In genomic region chr2:216499641-216500218, GRCh38 we compare ENCODE assay signal across 8 cellular contexts. TPM values are rescaled to one million over a fixed set of nuclear protein-coding genes. Genes with fewer than 3 reads are reported as not detected.
DNase-seq lines count a peak whose midpoint lies in the region; ATAC-seq and TF ChIP-seq lines count a peak whose summit lies in the region.

No MANE protein-coding gene starts in this region.

- H3K4me1 ChIP-seq in PC-9 (replicated peaks; ENCODE audit: insufficient read depth) (peaks cover 30% of the 10 kb centered on the region), parathyroid adenoma (peaks cover 17% of the 10 kb centered on the region)

- H4K20me1 ChIP-seq in PC-9 (ENCODE audit: insufficient read depth): peaks cover 43% of the 10 kb centered on the region

- POLR2A ChIA-PET in PC-9 (lab: Charles Lee; ENCODE audit: unreplicated experiment): no interaction called here

- H3K36me3 ChIP-seq in PC-9 (ENCODE audit: low read depth) (peaks cover 56% of the 10 kb centered on the region), parathyroid adenoma (ENCODE audit: control insufficient read depth, insufficient read depth, low read length) (no peaks in the 10 kb centered on the region)

- H3K27ac ChIP-seq in PC-9: peak overlapping the region; percentile 86
- H3K27ac ChIP-seq in parathyroid adenoma: peak overlapping the region; percentile 89

- H2AFZ ChIP-seq in PC-9 (no peak overlapping the region), parathyroid adenoma (no peak overlapping the region)

- in situ Hi-C loops in G401 (cut with HindIII; ENCODE audit: low sequenced_read_pairs): no loop called here

- intact Hi-C loops in PC-9 (cut with micrococcal nuclease; ENCODE audit: unreplicated experiment): loop anchor here (5.0 to 10.0 kb wide), 2 partner anchors 285 to 387 kb away; no protein-coding TSS in a partner anchor

- no TSS peak for BruUV-seq in PC-9 (replicated peaks; lab: Mats Ljungman, UMichigan)

- peaks cover 57% of the 10 kb centered on the region for H3F3A ChIP-seq in PC-9 (ENCODE audit: insufficient read depth, low read depth)

- no peaks in the 10 kb centered on the region for H3K9me3 ChIP-seq in PC-9 (ENCODE audit: insufficient read depth, low read depth)
- no peaks in the 10 kb centered on the region for H3K9me3 ChIP-seq in parathyroid adenoma (ENCODE audit: control insufficient read depth, low read length)

- H3K9me2 ChIP-seq in PC-9 (ENCODE audit: insufficient read depth): no peaks in the 10 kb centered on the region

- H3K27me3 ChIP-seq in PC-9 (ENCODE audit: insufficient read depth, low read depth) (no peaks in the 10 kb centered on the region), parathyroid adenoma (ENCODE audit: control insufficient read depth, insufficient read depth, low read length) (no peaks in the 10 kb centered on the region)

- DNase-seq in EH (ENCODE audit: low read depth) (peak; percentile 35), PC-9 (no peak), epithelial cell of esophagus (ENCODE audit: low read depth) (no peak), G401 (ENCODE audit: low spot score) (no peak), amygdala (lab: John Stamatoyannopoulos, UW) (no peak), NCI-H1930 (lab: John Stamatoyannopoulos, UW) (no peak)

- peak overlapping the region; percentile 99 for H3K4me2 ChIP-seq in PC-9
- peak overlapping the region; percentile 97 for H3K4me2 ChIP-seq in parathyroid adenoma (ENCODE audit: low read length)

- peak overlapping the region; percentile 96 for H3K4me3 ChIP-seq in PC-9
- H3K4me3 ChIP-seq in epithelial cell of esophagus (ENCODE audit: low read length): peak overlapping the region; percentile 95
- H3K4me3 ChIP-seq in parathyroid adenoma (ENCODE audit: low read depth, low read length): peak overlapping the region; percentile 99

- peak overlapping the region; percentile 70 for H3K9ac ChIP-seq in parathyroid adenoma

- TF ChIP-seq CTCF in PC-9 (conservative IDR thresholded peaks at IDR 0.05) (no peak), epithelial cell of esophagus (IDR thresholded peaks at IDR 0.05; ENCODE audit: insufficient read depth, low read depth, low read length, missing control alignments) (no peak), parathyroid adenoma (IDR thresholded peaks at IDR 0.05) (no peak)

- H3K79me2 ChIP-seq in PC-9 (ENCODE audit: low read depth): peaks cover 53% of the 10 kb centered on the region
- H3K79me2 ChIP-seq in parathyroid adenoma: no peaks in the 10 kb centered on the region

- ATAC-seq in GM18498 (IDR thresholded peaks at IDR 0.05; ENCODE audit: unreplicated experiment): no peak

- CTCF ChIA-PET in PC-9 (lab: Charles Lee): no interaction called here

RNA-seq across cellular contexts. Expression of gene RPL37A, which starts 1.1 kb away (rescaled TPM):
- 2,248 and 2,378 TPM in 2 replicates for total RNA-seq in PC-9 (2021)
- total RNA-seq in G401 (2014; rRNA removed; shearing (Covaris generic)): 1,405 and 2,009 TPM in 2 replicates
